ENCODE assay signal across 9 cellular contexts in genomic region chr14:22536853-22537338, GRCh38. TPM values are rescaled to one million over a fixed set of nuclear protein-coding genes. Genes with fewer than 3 reads are reported as not detected.
DNase-seq lines count a peak whose midpoint lies in the region; ATAC-seq lines count a peak whose summit lies in the region.
"Had no signal": no experiment of that assay in that cellular context is flagged by ENCODE, and none has a peak within 500 bp of the region (broad histone marks: within the 10 kb centered on the region; RNA-seq: fewer than 3 reads in every experiment).

No MANE protein-coding gene starts in this region.

- peak overlapping the region; percentile 86 for H3K4me3 Mint-ChIP-seq in activated naive CD8-positive, alpha-beta T cell treated with anti-CD3 and anti-CD28 coated beads, Interleukin-2, amount 50 U/mL, for 24 hours
- peak overlapping the region in 1 of 5 donors; percentile 58 for H3K4me3 Mint-ChIP-seq in immature natural killer cell
- H3K4me3 Mint-ChIP-seq: nephron had no signal

- H3K9me3 Mint-ChIP-seq in activated naive CD8-positive, alpha-beta T cell treated with anti-CD3 and anti-CD28 coated beads, Interleukin-2, amount 50 U/mL, for 24 hours, result no peaks in the 10 kb centered on the region
- no peaks in the 10 kb centered on the region for H3K9me3 Mint-ChIP-seq in immature natural killer cell
- H3K9me3 Mint-ChIP-seq: nephron had no signal

- peaks cover 92% of the 10 kb centered on the region for H3K36me3 Mint-ChIP-seq in activated naive CD8-positive, alpha-beta T cell treated with anti-CD3 and anti-CD28 coated beads, Interleukin-2, amount 50 U/mL, for 24 hours (ENCODE audit: low read depth)
- H3K36me3 Mint-ChIP-seq in immature natural killer cell, result peaks cover 9 to 23% (median 15%) of the 10 kb centered on the region in 3 donors

- peak; percentile 63 for ATAC-seq in HG03097 (IDR thresholded peaks at IDR 0.05; ENCODE audit: low FRiP score, unreplicated experiment)
- ATAC-seq in activated naive CD8-positive, alpha-beta T cell treated with anti-CD3 and anti-CD28 coated beads, Interleukin-2, amount 50 U/mL, for 24 hours, result peak; percentile 92

- H3K4me1 Mint-ChIP-seq in activated naive CD8-positive, alpha-beta T cell treated with anti-CD3 and anti-CD28 coated beads, Interleukin-2, amount 50 U/mL, for 24 hours, result peaks cover 96% of the 10 kb centered on the region
- H3K4me1 Mint-ChIP-seq in immature natural killer cell, result peaks cover 35 to 41% of the 10 kb centered on the region in 2 donors

- H3K27ac Mint-ChIP-seq in activated naive CD8-positive, alpha-beta T cell treated with anti-CD3 and anti-CD28 coated beads, Interleukin-2, amount 50 U/mL, for 24 hours, result peak overlapping the region; percentile 96
- peak overlapping the region; percentile 10 to 93 (median 70) for H3K27ac Mint-ChIP-seq in immature natural killer cell

- H3K27me3 Mint-ChIP-seq in activated naive CD8-positive, alpha-beta T cell treated with anti-CD3 and anti-CD28 coated beads, Interleukin-2, amount 50 U/mL, for 24 hours, result no peaks in the 10 kb centered on the region
- peaks cover 0 to 2% (median 0%) of the 10 kb centered on the region in 3 donors for H3K27me3 Mint-ChIP-seq in immature natural killer cell (ENCODE audit: low read depth in 3 of 3)

- peak; percentile 32 for DNase-seq in DMS53 (lab: John Stamatoyannopoulos, UW)
- DNase-seq in DMS53 treated with DMSO at 0.1 percent for 48 hours (lab: John Stamatoyannopoulos, UW; ENCODE audit: unreplicated experiment), result no peak
- DNase-seq in SW 1271 (lab: John Stamatoyannopoulos, UW), result peak; percentile 76 to 81
- DNase-seq in activated naive CD8-positive, alpha-beta T cell treated with anti-CD3 and anti-CD28 coated beads, Interleukin-2, amount 50 U/mL, for 24 hours, result peak; percentile 82
- peak in 1 of 3 donors; percentile 57 for DNase-seq in immature natural killer cell
- peak; percentile 75 to 76 for DNase-seq in stimulated activated CD4-positive, alpha-beta T cell treated with anti-CD3 and anti-CD28 coated beads, Interleukin-2, amount 100 ng/mL, for 48 hours
- no peak for DNase-seq in NCI-H2227 treated with DMSO at 0.1 percent for 48 hours (lab: John Stamatoyannopoulos, UW)

RNA-seq across cellular contexts. Expression of gene DAD1, which starts 52.1 kb away (rescaled TPM):
- 100 to 1,000 TPM; 602 to 622 (median 602) TPM for polyA plus RNA-seq in immature natural killer cell

Comparison
In these comparisons a context has a peak if more than half of its experiments do, and no peak if none do; other contexts are left out.
1. DNase-seq: peak in DMS53 (single experiment), SW 1271 (2 of 2), activated naive CD8-positive, alpha-beta T cell treated with anti-CD3 and anti-CD28 coated beads, Interleukin-2, amount 50 U/mL, for 24 hours (single experiment) and stimulated activated CD4-positive, alpha-beta T cell treated with anti-CD3 and anti-CD28 coated beads, Interleukin-2, amount 100 ng/mL, for 48 hours (2 of 2); none in DMS53 treated with DMSO at 0.1 percent for 48 hours (single experiment) and NCI-H2227 treated with DMSO at 0.1 percent for 48 hours (single experiment).